ENCODE assay signal across 8 cellular contexts in the genomic region with DNA sequence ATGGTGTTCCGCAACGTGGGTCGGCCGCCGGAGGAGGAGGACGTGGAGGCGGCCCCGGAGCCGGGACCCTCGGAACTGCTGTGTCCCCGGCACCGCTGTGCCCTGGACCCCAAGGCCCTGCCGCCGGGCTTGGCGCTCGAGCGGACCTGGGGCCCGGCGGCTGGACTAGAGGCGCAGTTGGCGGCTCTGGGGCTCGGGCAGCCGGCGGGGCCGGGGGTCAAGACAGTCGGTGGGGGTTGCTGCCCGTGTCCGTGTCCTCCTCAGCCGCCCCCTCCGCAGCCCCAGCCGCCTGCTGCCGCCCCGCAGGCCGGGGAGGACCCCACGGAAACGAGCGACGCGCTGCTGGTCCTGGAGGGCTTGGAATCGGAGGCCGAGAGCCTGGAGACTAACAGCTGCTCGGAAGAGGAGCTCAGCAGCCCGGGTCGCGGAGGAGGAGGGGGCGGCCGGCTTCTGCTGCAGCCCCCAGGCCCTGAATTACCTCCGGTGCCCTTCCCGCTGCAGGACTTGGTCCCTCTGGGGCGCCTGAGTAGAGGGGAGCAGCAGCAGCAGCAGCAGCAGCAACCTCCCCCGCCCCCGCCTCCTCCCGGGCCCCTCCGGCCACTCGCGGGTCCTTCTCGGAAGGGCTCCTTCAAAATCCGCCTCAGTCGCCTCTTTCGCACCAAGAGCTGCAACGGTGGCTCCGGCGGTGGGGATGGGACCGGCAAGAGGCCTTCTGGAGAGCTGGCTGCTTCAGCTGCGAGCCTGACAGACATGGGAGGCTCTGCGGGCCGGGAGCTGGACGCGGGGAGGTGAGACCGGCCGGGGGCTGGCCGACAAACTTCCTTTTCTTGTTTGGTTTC.
DNase-seq lines count a peak whose midpoint lies in the region; ATAC-seq and TF ChIP-seq lines count a peak whose summit lies in the region.

No MANE protein-coding gene starts in this region.

- peak; percentile 28 for ATAC-seq in GM18511 (IDR thresholded peaks at IDR 0.05; ENCODE audit: unreplicated experiment)

- no peaks in the 10 kb centered on the region for H3K9me3 Mint-ChIP-seq in nephron progenitor cell

- peak overlapping the region; percentile 84 for H3K4me3 Mint-ChIP-seq in nephron progenitor cell

- no peak for TF ChIP-seq EP300 in Ishikawa (IDR thresholded peaks at IDR 0.05; ENCODE audit: borderline replicate concordance)

- H3K4me3 ChIP-seq in foreskin fibroblast (ENCODE audit: low read depth in 1 of 2, low read length in 2 of 2) = peak overlapping the region; percentile 69

- H3K27me3 Mint-ChIP-seq in nephron progenitor cell (ENCODE audit: low read depth, poor library complexity) = no peaks in the 10 kb centered on the region

- TF ChIP-seq CTCF in 22Rv1 (IDR thresholded peaks at IDR 0.05) (no peak), foreskin fibroblast (IDR thresholded peaks at IDR 0.05; ENCODE audit: low read depth, low read length) (no peak), nephron progenitor cell (IDR thresholded peaks at IDR 0.05) (no peak)

- peaks cover 67% of the 10 kb centered on the region for H3K4me1 Mint-ChIP-seq in nephron progenitor cell

- TF ChIP-seq RAD21 in Ishikawa (IDR thresholded peaks at IDR 0.05; ENCODE audit: low read depth) = no peak

- peak; percentile 19 for DNase-seq in activated CD8-positive, alpha-beta memory T cell treated with anti-CD3 and anti-CD28 coated beads, Interleukin-2, amount 50 U/mL, for 4 hours
- DNase-seq in foreskin fibroblast (peak in 1 of 2 donors; percentile 57), nephron progenitor cell (peak; percentile 54), DMS79 (lab: John Stamatoyannopoulos, UW) (no peak), NCI-H2107 treated with DMSO at 0.1 percent for 48 hours (lab: John Stamatoyannopoulos, UW; ENCODE audit: unreplicated experiment) (no peak)

- no peaks in the 10 kb centered on the region for H3K36me3 Mint-ChIP-seq in nephron progenitor cell (ENCODE audit: low read depth)

- H3K27ac ChIP-seq in 22Rv1 = peak overlapping the region; percentile 73

- no peak overlapping the region for H3K27ac Mint-ChIP-seq in nephron progenitor cell

TF ChIP-seq in Ishikawa, 13 proteins besides CTCF, POLR2A, EP300 and RAD21:
- TF ChIP-seq CEBPB (IDR thresholded peaks at IDR 0.05) (no peak), ZBTB7A (IDR thresholded peaks at IDR 0.05; ENCODE audit: low read depth) (peak; percentile 76; the same call in 1 of the 2 replicates), TAF1 (IDR thresholded peaks at IDR 0.05; ENCODE audit: low read depth) (no peak)

Comparison
In these comparisons a context has a peak if more than half of its experiments do, and no peak if none do; other contexts are left out.
1. DNase-seq: peak in activated CD8-positive, alpha-beta memory T cell treated with anti-CD3 and anti-CD28 coated beads, Interleukin-2, amount 50 U/mL, for 4 hours (single experiment) and nephron progenitor cell (single experiment); none in DMS79 (single experiment) and NCI-H2107 treated with DMSO at 0.1 percent for 48 hours (single experiment).